In the genomic region with DNA sequence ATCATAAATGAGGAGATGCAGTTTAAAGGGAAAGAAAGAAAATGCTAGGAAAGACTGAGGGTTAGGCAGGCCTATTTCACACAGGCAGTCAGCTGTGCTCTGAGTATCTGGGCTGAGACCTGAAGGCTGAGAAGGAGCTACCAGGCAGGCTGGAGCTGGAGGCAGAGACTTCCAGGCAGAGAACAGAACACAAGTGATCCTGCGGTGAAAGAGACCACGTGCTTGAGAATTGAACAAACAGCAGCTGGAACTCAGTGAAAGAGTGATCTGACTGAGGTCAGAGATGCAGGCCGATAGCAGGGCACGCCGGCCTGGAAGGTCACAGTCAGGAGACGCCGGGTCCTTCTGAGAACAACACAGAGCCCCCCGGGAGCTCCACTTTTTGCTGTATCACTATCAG, we compare ENCODE assay signal across 14 cellular contexts.
DNase-seq lines count a peak whose midpoint lies in the region; ATAC-seq and TF ChIP-seq lines count a peak whose summit lies in the region.
"Had no signal": no experiment of that assay in that cellular context is flagged by ENCODE, and none has a peak within 500 bp of the region (broad histone marks: within the 10 kb centered on the region; RNA-seq: fewer than 3 reads in every experiment).

No MANE protein-coding gene starts in this region.

- ATAC-seq in mucosa of descending colon, result no peak
- ATAC-seq: activated CD4-positive, CD25-positive, alpha-beta regulatory T cell treated with anti-CD3 and anti-CD28 coated beads, Interleukin-2, amount 50 U/mL, for 24 hours; body of pancreas had no signal

- no peak for TF ChIP-seq CTCF in mucosa of descending colon (IDR thresholded peaks at IDR 0.05)

- CTCF ChIA-PET in HEK293T (lab: Yijun Ruan, JAX), result interaction anchor here (1.1 kb wide), 1 partner anchor 263 kb away, joined by 3 read pairs; no protein-coding TSS in a partner anchor

- H3K27ac Mint-ChIP-seq in activated naive CD8-positive, alpha-beta T cell treated with anti-CD3 and anti-CD28 coated beads for 36 hours, result no peak overlapping the region
- H3K27ac Mint-ChIP-seq: CD4-positive, CD25-positive, alpha-beta regulatory T cell had no signal

- no peak overlapping the region for H3K27ac ChIP-seq in effector memory CD4-positive, alpha-beta T cell (ENCODE audit: insufficient read depth, low read length, poor library complexity, severe bottlenecking)
- H3K27ac ChIP-seq: body of pancreas had no signal

- no peaks in the 10 kb centered on the region for H3K4me1 Mint-ChIP-seq in activated naive CD8-positive, alpha-beta T cell treated with anti-CD3 and anti-CD28 coated beads for 36 hours
- H3K4me1 Mint-ChIP-seq: CD4-positive, CD25-positive, alpha-beta regulatory T cell had no signal

- no peaks in the 10 kb centered on the region for H3K4me1 ChIP-seq in effector memory CD4-positive, alpha-beta T cell (ENCODE audit: control insufficient read depth, insufficient read depth, low read length, poor library complexity, severe bottlenecking)
- no peaks in the 10 kb centered on the region for H3K4me1 ChIP-seq in mucosa of descending colon (ENCODE audit: low read depth)
- H3K4me1 ChIP-seq: body of pancreas had no signal

- H3K36me3 ChIP-seq in effector memory CD4-positive, alpha-beta T cell (ENCODE audit: control insufficient read depth, insufficient read depth, low read length), result no peaks in the 10 kb centered on the region
- no peaks in the 10 kb centered on the region for H3K36me3 ChIP-seq in mucosa of descending colon (ENCODE audit: low read depth)

- no peaks in the 10 kb centered on the region for H3K27me3 ChIP-seq in effector memory CD4-positive, alpha-beta T cell (replicated peaks; ENCODE audit: control insufficient read depth, insufficient read depth, low read length, poor library complexity, severe bottlenecking)
- H3K27me3 ChIP-seq: body of pancreas had no signal

- no peak overlapping the region for H3K4me3 Mint-ChIP-seq in activated naive CD8-positive, alpha-beta T cell treated with anti-CD3 and anti-CD28 coated beads for 36 hours
- H3K4me3 Mint-ChIP-seq: CD4-positive, CD25-positive, alpha-beta regulatory T cell had no signal

- H3K4me3 ChIP-seq in effector memory CD4-positive, alpha-beta T cell (ENCODE audit: insufficient read depth, low read depth, low read length, poor library complexity, severe bottlenecking), result no peak overlapping the region
- H3K4me3 ChIP-seq in mucosa of descending colon, result no peak overlapping the region
- H3K4me3 ChIP-seq: body of pancreas had no signal

- POLR2A ChIA-PET in HEK293T (lab: Yijun Ruan, JAX), result interaction anchor here (0.7 to 1.2 kb wide), 2 partner anchors 10 to 25 kb away, joined by 3 read pairs; no protein-coding TSS in a partner anchor

- intact Hi-C loops in head of caudate nucleus (cut with DNase I) (no loop called here), mucosa of descending colon (cut with DNase I, micrococcal nuclease) (no loop called here)

- no peaks in the 10 kb centered on the region for H3K36me3 Mint-ChIP-seq in activated naive CD8-positive, alpha-beta T cell treated with anti-CD3 and anti-CD28 coated beads for 36 hours
- H3K36me3 Mint-ChIP-seq: CD4-positive, CD25-positive, alpha-beta regulatory T cell had no signal

- no peaks in the 10 kb centered on the region for H3K9me3 ChIP-seq in effector memory CD4-positive, alpha-beta T cell (ENCODE audit: control insufficient read depth, low read length)
- H3K9me3 ChIP-seq in mucosa of descending colon, result no peaks in the 10 kb centered on the region
- H3K9me3 ChIP-seq: body of pancreas had no signal

- H3K27me3 Mint-ChIP-seq in activated naive CD8-positive, alpha-beta T cell treated with anti-CD3 and anti-CD28 coated beads for 36 hours, result no peaks in the 10 kb centered on the region

- peaks cover 8% of the 10 kb centered on the region for H3K9me3 Mint-ChIP-seq in activated naive CD8-positive, alpha-beta T cell treated with anti-CD3 and anti-CD28 coated beads for 36 hours

- DNase-seq in HEK293T (ENCODE audit: extremely low spot score), result no peak
- DNase-seq in SHP77 treated with DMSO at 0.1 percent for 48 hours (lab: John Stamatoyannopoulos, UW), result peak; percentile 67
- DNase-seq in head of caudate nucleus, result peak in 39 of 42 donors; percentile 21 to 86 (median 63)
- DNase-seq in retina, result peak; percentile 46
- no peak for DNase-seq in activated naive CD8-positive, alpha-beta T cell treated with anti-CD3 and anti-CD28 coated beads for 36 hours
- DNase-seq in effector memory CD4-positive, alpha-beta T cell, result no peak
- no peak for DNase-seq in mucosa of descending colon
- no peak for DNase-seq in NCI-H1105 treated with DMSO at 0.1 percent for 48 hours (lab: John Stamatoyannopoulos, UW)
- DNase-seq: body of pancreas; CD4-positive, CD25-positive, alpha-beta regulatory T cell; erythroblast; mesendoderm; NCI-H2107 had no signal

TF ChIP-seq in HEK293T, 16 proteins besides CTCF, POLR2A, EP300 and RAD21:
- TF ChIP-seq LEF1 (IDR thresholded peaks at IDR 0.05; ENCODE audit: borderline replicate concordance) (no peak), ZNF384 (IDR thresholded peaks at IDR 0.05) (no peak), CTBP1 (IDR thresholded peaks at IDR 0.05; ENCODE audit: borderline replicate concordance) (no peak), NFRKB (IDR thresholded peaks at IDR 0.05) (no peak), BHLHE40 (IDR thresholded peaks at IDR 0.05; ENCODE audit: borderline replicate concordance) (no peak), L3MBTL2 (conservative IDR thresholded peaks at IDR 0.05) (peak; percentile 33; the same call in 1 of the 2 replicates)

Comparison
In these comparisons a context has a peak if more than half of its experiments do, and no peak if none do; other contexts are left out.
1. DNase-seq: peak in SHP77 treated with DMSO at 0.1 percent for 48 hours (single experiment), head of caudate nucleus (39 of 42) and retina (single experiment); none in HEK293T (single experiment), activated naive CD8-positive, alpha-beta T cell treated with anti-CD3 and anti-CD28 coated beads for 36 hours (single experiment), effector memory CD4-positive, alpha-beta T cell (0 of 3), mucosa of descending colon (0 of 3) and NCI-H1105 treated with DMSO at 0.1 percent for 48 hours (single experiment).